Comparison of ENCODE assay signal across 8 cellular contexts in the genomic region with DNA sequence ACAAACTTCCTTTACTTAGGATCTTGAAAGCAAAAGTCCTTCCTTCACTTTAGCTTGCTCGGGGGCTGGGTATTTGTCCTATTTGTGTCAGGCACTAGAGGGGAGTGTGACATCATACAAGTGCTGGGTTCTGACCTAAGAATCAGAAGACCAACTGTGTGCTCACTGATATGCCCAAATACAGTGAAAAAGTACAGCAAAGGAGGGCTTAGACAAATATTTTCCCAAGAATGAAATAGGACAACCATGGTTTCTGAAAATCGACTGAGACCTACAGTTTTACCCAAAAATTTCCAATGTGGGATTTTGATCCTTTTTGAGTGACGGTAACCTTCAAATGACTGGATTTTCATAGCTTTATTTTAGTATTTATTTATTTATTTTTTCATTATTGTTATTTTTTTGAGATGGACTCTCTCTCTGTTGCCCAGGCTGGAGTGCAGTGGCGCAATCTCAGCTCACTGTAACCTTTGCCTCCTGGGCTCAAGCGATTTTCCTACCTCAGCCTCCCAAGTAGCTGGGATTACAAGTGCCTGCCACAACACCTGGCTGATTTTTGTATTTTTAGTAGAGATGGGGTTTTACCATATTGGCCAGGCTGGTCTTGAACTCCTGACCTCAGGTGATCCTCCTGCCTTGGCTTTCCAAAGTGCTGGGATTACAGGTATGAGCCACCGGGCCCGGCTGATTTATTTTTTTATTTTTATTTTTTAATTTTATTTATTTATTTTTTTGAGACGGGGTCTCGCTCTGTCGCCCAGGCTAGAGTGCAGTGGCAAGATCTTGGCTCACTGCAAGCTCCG. TPM values are rescaled to one million over a fixed set of nuclear protein-coding genes. Genes with fewer than 3 reads are reported as not detected.
DNase-seq lines count a peak whose midpoint lies in the region; ATAC-seq and TF ChIP-seq lines count a peak whose summit lies in the region.
"Not testable (repeated sequence)": the region's sequence is repeated elsewhere in the genome, so short reads cannot be mapped to it uniquely, and the experiment has no call there.

No MANE protein-coding gene starts in this region.

- peak; percentile 63 for DNase-seq in HCT116 (ENCODE audit: low read depth, low spot score)
- peak; percentile 45 for DNase-seq in HT1080 (ENCODE audit: low read depth)
- DNase-seq in OCI-LY7 (ENCODE audit: low spot score) = peak; percentile 61
- DNase-seq in activated T-cell treated with anti-CD3 and anti-CD28 coated beads, Interleukin-2, amount 50 U/mL, for 72 hours = peak; percentile 28 to 48
- DNase-seq in germinal center (ENCODE audit: low spot score) = peak; percentile 5
- DNase-seq in neural progenitor cell (ENCODE audit: low spot score) = peak; percentile 70

- H3K4me3 Mint-ChIP-seq in activated T-cell treated with anti-CD3 and anti-CD28 coated beads, Interleukin-2, amount 50 U/mL, for 72 hours = peak overlapping the region in 1 of 2 donors; percentile 26
- not testable (repeated sequence) for H3K4me3 Mint-ChIP-seq in neural progenitor cell

- not testable (repeated sequence) for H3K9me2 ChIP-seq in HCT116 (ENCODE audit: insufficient read depth); OCI-LY7 (ENCODE audit: insufficient read depth, low read length)

- H3K9ac ChIP-seq in HCT116 (ENCODE audit: low read length); neural progenitor cell: not testable (repeated sequence)

- not testable (repeated sequence) for H3K27ac ChIP-seq in C4-2B; HCT116 (ENCODE audit: low read depth, low read length); OCI-LY7 (ENCODE audit: low read depth, low read length, poor library complexity, severe bottlenecking); neural progenitor cell

- H3K4me1 Mint-ChIP-seq in activated T-cell treated with anti-CD3 and anti-CD28 coated beads, Interleukin-2, amount 50 U/mL, for 72 hours (ENCODE audit: low read depth) = peaks cover 50% of the 10 kb centered on the region
- H3K4me1 Mint-ChIP-seq in neural progenitor cell = not testable (repeated sequence)

- H3K36me3 Mint-ChIP-seq in activated T-cell treated with anti-CD3 and anti-CD28 coated beads, Interleukin-2, amount 50 U/mL, for 72 hours (ENCODE audit: insufficient read depth in 2 of 2); neural progenitor cell: not testable (repeated sequence)

- H3K36me3 ChIP-seq in HCT116 (ENCODE audit: control insufficient read depth in 1 of 2, insufficient read depth in 2 of 2, low read length in 2 of 2); OCI-LY7 (ENCODE audit: insufficient read depth, low read length); neural progenitor cell: not testable (repeated sequence)

- not testable (repeated sequence) for H3K27me3 ChIP-seq in HCT116 (ENCODE audit: insufficient read depth, low read length); neural progenitor cell

- H3K4me2 ChIP-seq in HCT116 (ENCODE audit: low read length) = peak overlapping the region; percentile 69
- H3K4me2 ChIP-seq in OCI-LY7 (ENCODE audit: low read length); neural progenitor cell: not testable (repeated sequence)

- H2AFZ ChIP-seq in HCT116 (ENCODE audit: low read depth, low read length, poor library complexity, severe bottlenecking) (peak overlapping the region; percentile 87), OCI-LY7 (ENCODE audit: low read length) (peak overlapping the region; percentile 73), neural progenitor cell (replicated peaks) (peak overlapping the region; percentile 83)

- BruUV-seq in HCT116 (replicated peaks; lab: Mats Ljungman, UMichigan); OCI-LY7 (replicated peaks; lab: Mats Ljungman, UMichigan): not testable (repeated sequence)

- not testable (repeated sequence) for H3K79me2 ChIP-seq in HCT116 (ENCODE audit: insufficient read depth, low read length); OCI-LY7 (ENCODE audit: insufficient read depth, low read depth, low read length); neural progenitor cell (ENCODE audit: low read depth)

- TF ChIP-seq RAD21 in HCT116 (IDR thresholded peaks at IDR 0.05; ENCODE audit: low read depth) = peak; percentile 81

- not testable (repeated sequence) for H3K27me3 Mint-ChIP-seq in activated T-cell treated with anti-CD3 and anti-CD28 coated beads, Interleukin-2, amount 50 U/mL, for 72 hours (ENCODE audit: low read depth); neural progenitor cell (ENCODE audit: insufficient read depth, low read depth)

- not testable (repeated sequence) for H3K4me3 ChIP-seq in HCT116 (replicated peaks in 1 of 2; ENCODE audit: low read depth in 1 of 2, low read length in 2 of 2); OCI-LY7 (ENCODE audit: low read depth, low read length, poor library complexity, severe bottlenecking); neural progenitor cell

- POLR2A ChIA-PET in HCT116 (lab: Charles Lee) (interaction anchor here (1.0 to 1.6 kb wide), 5 partner anchors 10 to 129 kb away, joined by 3 to 5 read pairs (median 4); a partner anchor contains a TSS), OCI-LY7 (lab: Charles Lee) (interaction anchor here (0.5 to 1.5 kb wide), 6 partner anchors 16 to 977 kb away, joined by 3 to 5 read pairs (median 4); no protein-coding TSS in a partner anchor)

- TF ChIP-seq POLR2A in HCT116 (IDR thresholded peaks at IDR 0.05; ENCODE audit: borderline replicate concordance, extremely low read depth, insufficient read depth, insufficient read length) = not testable (repeated sequence)

- not testable (repeated sequence) for H3K27ac Mint-ChIP-seq in activated T-cell treated with anti-CD3 and anti-CD28 coated beads, Interleukin-2, amount 50 U/mL, for 72 hours; neural progenitor cell

- RAD21 ChIA-PET in HCT116 (lab: Charles Lee; ENCODE audit: low non-redundant PET in 1 of 2, low total read pairs in 2 of 2, uncharacterized antibody in 2 of 2, unreplicated experiment in 2 of 2) = interaction anchor here (0.6 to 2.0 kb wide), 4 partner anchors 35 to 158 kb away, joined by 3 to 4 read pairs (median 3); a partner anchor contains a TSS

- not testable (repeated sequence) for H3F3A ChIP-seq in neural progenitor cell (ENCODE audit: low read depth)

- H3K9me3 Mint-ChIP-seq in activated T-cell treated with anti-CD3 and anti-CD28 coated beads, Interleukin-2, amount 50 U/mL, for 72 hours; neural progenitor cell: not testable (repeated sequence)

- not testable (repeated sequence) for H3K9me3 ChIP-seq in HCT116 (ENCODE audit: control insufficient read depth in 1 of 2, insufficient read depth in 1 of 2, low read depth in 1 of 2, low read length in 2 of 2); OCI-LY7 (ENCODE audit: low read length); neural progenitor cell (ENCODE audit: low read depth)

- peak; percentile 34 for ATAC-seq in GM18520 (IDR thresholded peaks at IDR 0.05; ENCODE audit: unreplicated experiment)
- ATAC-seq in HCT116 = peak; percentile 72
- ATAC-seq in activated T-cell treated with anti-CD3 and anti-CD28 coated beads, Interleukin-2, amount 50 U/mL, for 72 hours (replicated peaks in 1 of 2) = peak in 1 of 2 donors; percentile 25

- intact Hi-C loops in HCT116 (cut with micrococcal nuclease) = loop anchor here (1.0 to 5.0 kb wide), 2 partner anchors 136 to 185 kb away; no protein-coding TSS in a partner anchor
- intact Hi-C loops in OCI-LY7 (cut with micrococcal nuclease; ENCODE audit: unreplicated experiment) = loop anchor here (5.0 kb wide), 2 partner anchors 135 to 200 kb away; a partner anchor contains a TSS

- peaks cover 13 to 30% of the 10 kb centered on the region in 2 experiments; a peak in 3 of 4 replicates for H3K4me1 ChIP-seq in HCT116 (ENCODE audit: control insufficient read depth in 1 of 2, insufficient read depth in 2 of 2, low read length in 2 of 2)
- H3K4me1 ChIP-seq in OCI-LY7 (ENCODE audit: insufficient read depth, low read length, poor library complexity, severe bottlenecking); neural progenitor cell: not testable (repeated sequence)

- CTCF ChIA-PET in HCT116 (lab: Charles Lee) = interaction anchor here (0.6 to 1.7 kb wide), 7 partner anchors 22 to 200 kb away, joined by 3 to 7 read pairs (median 3); a partner anchor contains a TSS
- CTCF ChIA-PET in OCI-LY7 (lab: Charles Lee; ENCODE audit: unreplicated experiment) = not testable (repeated sequence)

- peak; percentile 28 for TF ChIP-seq CTCF in C4-2B (conservative IDR thresholded peaks at IDR 0.05)
- TF ChIP-seq CTCF in HCT116 (IDR thresholded peaks at IDR 0.05 in 2 of 3, conservative IDR thresholded peaks at IDR 0.05 in 1 of 3; ENCODE audit: borderline replicate concordance in 1 of 3, insufficient read depth in 1 of 3, low read depth in 2 of 3, low read length in 2 of 3) = peak; percentile 17 to 59 (median 47); a peak in 3 of 6 replicates
- peak; percentile 74 for TF ChIP-seq CTCF in OCI-LY7 (conservative IDR thresholded peaks at IDR 0.05; ENCODE audit: low read length)
- peak; percentile 66 for TF ChIP-seq CTCF in neural progenitor cell (IDR thresholded peaks at IDR 0.05)

- H4K20me1 ChIP-seq in HCT116 (ENCODE audit: insufficient read depth); OCI-LY7 (ENCODE audit: insufficient read depth, low read length); neural progenitor cell (ENCODE audit: low read depth): not testable (repeated sequence)

RNA-seq across cellular contexts. Expression of a gene that starts 1.8 kb away (rescaled TPM):
- total RNA-seq in HCT116 (2021; ENCODE audit: unreplicated experiment) (31.1 TPM), OCI-LY7 (2022) (28.3 and 34.4 TPM in 2 replicates), neural progenitor cell (ENCODE audit: low replicate concordance) (11.2 and 13.0 TPM in 2 replicates)
- polyA plus RNA-seq in HCT116 (2012) = 12.0 and 14.2 TPM in 2 replicates
- 7.4 and 8.4 TPM in 2 replicates for total RNA-seq in HT1080 (2014; rRNA removed; shearing (Covaris generic))
- polyA plus RNA-seq in HT1080 (2015; cell fraction: cytosol; rRNA removed) = 14.0 and 15.8 TPM in 2 replicates
- polyA plus RNA-seq in HT1080 (2015; cell fraction: nucleus; rRNA removed) = 19.2 and 22.5 TPM in 2 replicates
- 16.9 and 20.2 TPM in 2 replicates for total RNA-seq in OCI-LY7 (2014; rRNA removed; shearing (Covaris generic))
- total RNA-seq in activated T-cell treated with anti-CD3 and anti-CD28 coated beads, Interleukin-2, amount 50 U/mL, for 72 hours = 10 to 100 TPM; 54.5 to 56.7 TPM

RNA-seq across cellular contexts. Expression of a gene that starts 56.9 kb away (rescaled TPM):
- total RNA-seq in HCT116 (2021; ENCODE audit: unreplicated experiment) (97.9 TPM), OCI-LY7 (2022) (187 and 214 TPM in 2 replicates), neural progenitor cell (ENCODE audit: low replicate concordance) (82.8 and 110 TPM in 2 replicates)
- polyA plus RNA-seq in HCT116 (2012) = 51.6 and 62.4 TPM in 2 replicates
- 31.2 and 33.0 TPM in 2 replicates for total RNA-seq in HT1080 (2014; rRNA removed; shearing (Covaris generic))
- 18.5 and 18.9 TPM in 2 replicates for polyA plus RNA-seq in HT1080 (2015; cell fraction: cytosol; rRNA removed)
- polyA plus RNA-seq in HT1080 (2015; cell fraction: nucleus; rRNA removed) = 57.4 and 75.3 TPM in 2 replicates
- 93.5 and 137 TPM in 2 replicates for total RNA-seq in OCI-LY7 (2014; rRNA removed; shearing (Covaris generic))
- 100 to 1,000 TPM; 102 to 130 TPM for total RNA-seq in activated T-cell treated with anti-CD3 and anti-CD28 coated beads, Interleukin-2, amount 50 U/mL, for 72 hours

Comparison
In these comparisons a context has a peak if more than half of its experiments do, and no peak if none do; other contexts are left out.
1. DNase-seq: peak in every context shown above with its lines; median percentile 70 in neural progenitor cell; 63 in HCT116; 61 in OCI-LY7; 45 in HT1080; 38 in activated T-cell treated with anti-CD3 and anti-CD28 coated beads, Interleukin-2, amount 50 U/mL, for 72 hours; 5 in germinal center.